23 cellular contexts compared by ENCODE assay signal in genomic region chr3:43400162-43400561, GRCh38.
"Had no signal": no experiment of that assay in that cellular context is flagged by ENCODE, and none has a peak within 500 bp of the region (broad histone marks: within the 10 kb centered on the region; RNA-seq: fewer than 3 reads in every experiment).

No MANE protein-coding gene starts in this region.

- ATAC-seq: K562 had no signal

- DNase-seq: Kasumi-1, MM.1S, MV-4-11, NCI-H1048, NCI-H1105, NCI-H1417, NCI-H1436 treated with DMSO at 0.1 percent for 48 hours, NCI-H1694, NCI-H187 treated with DMSO at 0.1 percent for 48 hours, NCI-H2029 treated with DMSO at 0.1 percent for 48 hours, NCI-H2171 treated with DMSO at 0.1 percent for 48 hours, NCI-H345, NCI-H446 treated with DMSO at 0.1 percent for 48 hours, NCI-H510A treated with DMSO at 0.1 percent for 48 hours, NCI-H526, NCI-H82, Right ventricle myocardium superior, RPMI8226, SIG-M5 had no signal

- H3K9me3 ChIP-seq: SJSA1 had no signal

- H3K27ac Mint-ChIP-seq: IgD-negative memory B cell had no signal

- H3K9me3 Mint-ChIP-seq: IgD-negative memory B cell had no signal

- H3K4me3 Mint-ChIP-seq: IgD-negative memory B cell had no signal

- H3K4me3 ChIP-seq: K562, SJSA1, SK-N-MC had no signal

- H3K27me3 Mint-ChIP-seq: IgD-negative memory B cell had no signal

- H3K36me3 Mint-ChIP-seq: IgD-negative memory B cell had no signal
